Comparison of ENCODE assay signal across 34 cellular contexts in the genomic region with DNA sequence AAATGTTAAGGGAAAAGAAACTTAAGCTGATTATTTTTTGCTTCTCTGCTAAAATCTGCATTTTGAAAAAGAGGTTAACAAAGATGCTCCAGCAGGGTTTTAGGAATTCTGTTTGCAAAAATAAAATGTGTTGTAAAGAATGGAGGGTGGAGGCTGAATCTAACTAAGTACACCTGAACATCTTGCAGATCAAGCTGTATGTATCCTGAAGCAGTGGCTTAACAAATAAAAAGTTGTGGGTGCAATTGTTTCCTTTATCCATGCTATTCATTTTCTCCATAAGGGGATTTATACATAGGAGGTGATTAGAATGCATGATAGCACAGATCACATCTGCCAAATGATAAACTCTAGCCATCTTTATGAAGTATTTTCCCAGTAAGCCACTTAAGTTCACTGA.
"Had no signal": no experiment of that assay in that cellular context is flagged by ENCODE, and none has a peak within 500 bp of the region (broad histone marks: within the 10 kb centered on the region; RNA-seq: fewer than 3 reads in every experiment).

No MANE protein-coding gene starts in this region.

- DNase-seq: activated CD4-positive, alpha-beta memory T cell treated with anti-CD3 and anti-CD28 coated beads, Interleukin-2, amount 10 ng/mL, durations not matched to agents 7 days and 5 days; activated CD4-positive, alpha-beta T cell treated with anti-CD3 and anti-CD28 coated beads for 36 hours; activated CD4-positive, alpha-beta T cell treated with anti-CD3 and anti-CD28 coated beads, Interleukin-2, amount 50 U/mL, for 1 hour; activated CD8-positive, alpha-beta memory T cell treated with anti-CD3 and anti-CD28 coated beads for 24 hours; activated CD8-positive, alpha-beta memory T cell treated with anti-CD3 and anti-CD28 coated beads, Interleukin-2, amount 10 ng/mL, durations not matched to agents 7 days and 5 days; activated CD8-positive, alpha-beta memory T cell treated with anti-CD3 and anti-CD28 coated beads, Interleukin-2, amount 50 U/mL, for 48 hours; activated effector memory CD4-positive, alpha-beta T cell treated with anti-CD3 and anti-CD28 coated beads, Interleukin-2, amount 50 U/mL, for 16 hours; activated naive CD4-positive, alpha-beta T cell; activated naive CD4-positive, alpha-beta T cell treated with anti-CD3 and anti-CD28 coated beads, Interleukin-2, amount 50 U/mL, for 16 hours; activated naive CD8-positive, alpha-beta T cell treated with anti-CD3 and anti-CD28 coated beads for 36 hours; activated T-cell treated with anti-CD3 and anti-CD28 coated beads, Interleukin-2, amount 50 U/mL, for 48 hours; amygdala; Karpas-422; NCI-H1105; NCI-H1417 treated with DMSO at 0.1 percent for 48 hours; NCI-H187 treated with DMSO at 0.1 percent for 48 hours; NCI-H2081; NCI-H2171 treated with DMSO at 0.1 percent for 48 hours; NCI-H2227 treated with DMSO at 0.1 percent for 48 hours; NCI-H446; NCI-H510A treated with DMSO at 0.1 percent for 48 hours; NCI-H69; NK-92 treated with Interleukin-12 subunit alpha and Interleukin-12 subunit beta, amount 100 ng/mL, for 24 hours; PC-3; Peyer's patch; RPMI8226; SHP77 treated with DMSO at 0.1 percent for 48 hours; SK-N-SH; T-cell; T1000 had no signal

- H3K27me3 Mint-ChIP-seq: activated CD4-positive, alpha-beta memory T cell treated with anti-CD3 and anti-CD28 coated beads, Interleukin-2, amount 10 ng/mL, durations not matched to agents 7 days and 5 days; activated CD8-positive, alpha-beta memory T cell treated with anti-CD3 and anti-CD28 coated beads, Interleukin-2, amount 10 ng/mL, durations not matched to agents 7 days and 5 days had no signal

- H3K4me2 ChIP-seq: SK-N-SH had no signal

- H3K4me1 ChIP-seq: ascending aorta, Peyer's patch, SJSA1 had no signal

- H3K27ac ChIP-seq: ascending aorta, cardiac muscle cell, Peyer's patch, SJSA1 had no signal

- H3K4me3 ChIP-seq: ascending aorta, cardiac muscle cell, Peyer's patch, SJSA1 had no signal

- H3K4me3 Mint-ChIP-seq: activated CD4-positive, alpha-beta memory T cell treated with anti-CD3 and anti-CD28 coated beads, Interleukin-2, amount 10 ng/mL, durations not matched to agents 7 days and 5 days; activated CD4-positive, alpha-beta T cell treated with anti-CD3 and anti-CD28 coated beads for 36 hours; activated CD8-positive, alpha-beta memory T cell treated with anti-CD3 and anti-CD28 coated beads, Interleukin-2, amount 10 ng/mL, durations not matched to agents 7 days and 5 days; activated naive CD8-positive, alpha-beta T cell treated with anti-CD3 and anti-CD28 coated beads for 36 hours; T-cell had no signal

- ATAC-seq: activated CD4-positive, alpha-beta T cell treated with anti-CD3 and anti-CD28 coated beads for 36 hours; activated CD4-positive, CD25-positive, alpha-beta regulatory T cell treated with anti-CD3 and anti-CD28 coated beads, Interleukin-2, amount 50 U/mL, for 24 hours; activated CD8-positive, alpha-beta memory T cell treated with anti-CD3 and anti-CD28 coated beads, Interleukin-2, amount 10 ng/mL, durations not matched to agents 7 days and 5 days; PC-3; T-cell had no signal

- H3K9me3 Mint-ChIP-seq: activated CD4-positive, alpha-beta memory T cell treated with anti-CD3 and anti-CD28 coated beads, Interleukin-2, amount 10 ng/mL, durations not matched to agents 7 days and 5 days; T-cell had no signal

- H3K27ac Mint-ChIP-seq: activated CD4-positive, alpha-beta memory T cell treated with anti-CD3 and anti-CD28 coated beads, Interleukin-2, amount 10 ng/mL, durations not matched to agents 7 days and 5 days; activated CD4-positive, alpha-beta T cell treated with anti-CD3 and anti-CD28 coated beads for 36 hours; activated CD8-positive, alpha-beta memory T cell treated with anti-CD3 and anti-CD28 coated beads, Interleukin-2, amount 10 ng/mL, durations not matched to agents 7 days and 5 days; activated naive CD8-positive, alpha-beta T cell treated with anti-CD3 and anti-CD28 coated beads for 36 hours; T-cell had no signal

- H3K9me2 ChIP-seq: SK-N-SH had no signal

- H3K9me3 ChIP-seq: ascending aorta, Peyer's patch, SJSA1, SK-N-SH had no signal

- H3K36me3 ChIP-seq: ascending aorta, cardiac muscle cell, Peyer's patch, SJSA1 had no signal

- H3K4me1 Mint-ChIP-seq: activated CD4-positive, alpha-beta memory T cell treated with anti-CD3 and anti-CD28 coated beads, Interleukin-2, amount 10 ng/mL, durations not matched to agents 7 days and 5 days; activated CD4-positive, alpha-beta T cell treated with anti-CD3 and anti-CD28 coated beads for 36 hours; activated naive CD8-positive, alpha-beta T cell treated with anti-CD3 and anti-CD28 coated beads for 36 hours; T-cell had no signal

- H3K27me3 ChIP-seq: ascending aorta, cardiac muscle cell, Peyer's patch, SJSA1 had no signal

- H3K36me3 Mint-ChIP-seq: activated CD8-positive, alpha-beta memory T cell treated with anti-CD3 and anti-CD28 coated beads, Interleukin-2, amount 10 ng/mL, durations not matched to agents 7 days and 5 days; activated naive CD8-positive, alpha-beta T cell treated with anti-CD3 and anti-CD28 coated beads for 36 hours; T-cell had no signal
